ENCODE assay signal across 17 cellular contexts in genomic region chr5:110832683-110833082, GRCh38.
"Had no signal": no experiment of that assay in that cellular context is flagged by ENCODE, and none has a peak within 500 bp of the region (broad histone marks: within the 10 kb centered on the region; RNA-seq: fewer than 3 reads in every experiment).

No MANE protein-coding gene starts in this region.

- DNase-seq: activated CD4-positive, alpha-beta T cell treated with anti-CD3 and anti-CD28 coated beads, Interleukin-2, amount 50 U/mL, for 4 hours; activated CD4-positive, CD25-positive, alpha-beta regulatory T cell treated with anti-CD3 and anti-CD28 coated beads, Interleukin-2, amount 50 U/mL, for 72 hours; activated T-cell treated with anti-CD3 and anti-CD28 coated beads, Interleukin-2, amount 50 U/mL, for 1 hour; amniotic stem cell; body of pancreas; central memory CD4-positive, alpha-beta T cell; cortex of kidney; effector CD8-positive, alpha-beta T cell; foreskin melanocyte; head of caudate nucleus; left colon; naive thymus-derived CD4-positive, alpha-beta T cell; stimulated activated CD4-positive, alpha-beta T cell treated with anti-CD3 and anti-CD28 coated beads, Interleukin-4, amount 100 ng/mL, for 1 hour had no signal

- H3K4me1 ChIP-seq: body of pancreas, parathyroid adenoma had no signal

- H3K27ac ChIP-seq: body of pancreas, parathyroid adenoma had no signal

- H2AFZ ChIP-seq: parathyroid adenoma had no signal

- H3K9me3 ChIP-seq: body of pancreas had no signal

- H3K4me3 ChIP-seq: body of pancreas, lung had no signal

- H3K9ac ChIP-seq: parathyroid adenoma had no signal

- H3K27me3 ChIP-seq: body of pancreas had no signal

- H3K79me2 ChIP-seq: parathyroid adenoma had no signal

- ATAC-seq: activated naive CD4-positive, alpha-beta T cell treated with anti-CD3 and anti-CD28 coated beads, Interleukin-2, amount 50 U/mL, for 72 hours; body of pancreas; left colon; naive thymus-derived CD4-positive, alpha-beta T cell had no signal

- FAIRE-seq: urothelium cell line had no signal
